34 cellular contexts compared by ENCODE assay signal in the genomic region with DNA sequence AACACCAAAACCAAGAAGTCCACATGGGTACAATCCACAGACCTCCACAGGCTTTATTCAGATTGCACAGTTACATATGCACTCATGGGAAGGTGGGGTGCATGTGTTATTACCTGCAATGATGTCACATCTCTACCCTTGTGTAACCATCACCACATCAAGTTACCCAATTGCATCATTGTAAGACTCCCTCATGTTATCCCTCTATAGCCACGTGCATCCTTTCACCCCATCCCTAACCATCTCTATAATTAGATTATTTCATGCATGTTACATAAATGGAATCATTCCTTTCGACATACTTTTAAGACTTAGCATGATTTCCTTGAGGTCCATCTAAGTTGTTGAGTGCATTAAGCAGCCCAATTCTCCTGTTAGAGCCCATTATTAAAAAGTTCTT.
"Had no signal": no experiment of that assay in that cellular context is flagged by ENCODE, and none has a peak within 500 bp of the region (broad histone marks: within the 10 kb centered on the region; RNA-seq: fewer than 3 reads in every experiment).

No MANE protein-coding gene starts in this region.

- H3K4me1 ChIP-seq: adrenal gland, ascending aorta, body of pancreas, breast epithelium had no signal

- H3K4me3 ChIP-seq: adrenal gland, ascending aorta, body of pancreas, breast epithelium, cardiac muscle cell had no signal

- H3K27ac ChIP-seq: adrenal gland, ascending aorta, body of pancreas, brain microvascular endothelial cell, breast epithelium, cardiac muscle cell had no signal

- H3K36me3 ChIP-seq: adrenal gland, ascending aorta, brain microvascular endothelial cell, breast epithelium, cardiac muscle cell had no signal

- DNase-seq: activated effector memory CD4-positive, alpha-beta T cell treated with anti-CD3 and anti-CD28 coated beads, Interleukin-2, amount 50 U/mL, for 16 hours; activated effector memory CD4-positive, alpha-beta T cell treated with Interleukin-2 at 50 U/mL for 16 hours; activated gamma-delta T cell; activated gamma-delta T cell treated with Interleukin-2 at 50 U/mL for 16 hours; activated naive CD4-positive, alpha-beta T cell; activated naive CD4-positive, alpha-beta T cell treated with anti-CD3 and anti-CD28 coated beads for 36 hours; activated naive CD4-positive, alpha-beta T cell treated with anti-CD3 and anti-CD28 coated beads, Interleukin-2, amount 10 ng/mL, durations not matched to agents 7 days and 5 days; activated naive CD4-positive, alpha-beta T cell treated with anti-CD3 and anti-CD28 coated beads, Interleukin-2, amount 50 U/mL, for 16 hours; activated naive CD4-positive, alpha-beta T cell treated with Interleukin-2 at 50 U/mL for 16 hours; activated naive CD8-positive, alpha-beta T cell treated with anti-CD3 and anti-CD28 coated beads for 36 hours; activated naive CD8-positive, alpha-beta T cell treated with anti-CD3 and anti-CD28 coated beads, Interleukin-2, amount 10 ng/mL, durations not matched to agents 7 days and 5 days; activated naive CD8-positive, alpha-beta T cell treated with anti-CD3 and anti-CD28 coated beads, Interleukin-2, amount 50 U/mL, for 24 hours; activated T-cell treated with anti-CD3 and anti-CD28 coated beads, Interleukin-2, amount 50 U/mL, for 1 hour; activated T-cell treated with anti-CD3 and anti-CD28 coated beads, Interleukin-2, amount 50 U/mL, for 24 hours; activated T-cell treated with anti-CD3 and anti-CD28 coated beads, Interleukin-2, amount 50 U/mL, for 4 hours; activated T-cell treated with anti-CD3 and anti-CD28 coated beads, Interleukin-2, amount 50 U/mL, for 48 hours; activated T-cell treated with anti-CD3 and anti-CD28 coated beads, Interleukin-2, amount 50 U/mL, for 72 hours; adrenal gland; amniotic stem cell; amygdala; anterior cingulate cortex; aorta; body of pancreas; brain microvascular endothelial cell; caudate nucleus; central memory CD4-positive, alpha-beta T cell; cerebellar nuclear complex had no signal

- ATAC-seq: activated naive CD4-positive, alpha-beta T cell treated with anti-CD3 and anti-CD28 coated beads, Interleukin-2, amount 50 U/mL, for 72 hours; activated naive CD8-positive, alpha-beta T cell treated with anti-CD3 and anti-CD28 coated beads, Interleukin-2, amount 50 U/mL, for 24 hours; activated T-cell treated with anti-CD3 and anti-CD28 coated beads, Interleukin-2, amount 50 U/mL, for 4 hours; activated T-cell treated with anti-CD3 and anti-CD28 coated beads, Interleukin-2, amount 50 U/mL, for 72 hours; activated T-helper 17 cell treated with anti-CD3 and anti-CD28 coated beads, Interleukin-2, amount 50 U/mL, for 72 hours; body of pancreas had no signal

- FAIRE-seq: astrocyte, bronchial epithelial cell had no signal

- H3K9me3 ChIP-seq: adrenal gland, body of pancreas had no signal

- H3K27me3 ChIP-seq: adrenal gland, ascending aorta, body of pancreas, brain microvascular endothelial cell, breast epithelium, cardiac muscle cell had no signal
